In genomic region chr6:44133003-44133931, GRCh38 we compare ENCODE assay signal across 8 cellular contexts. TPM values are rescaled to one million over a fixed set of nuclear protein-coding genes. Genes with fewer than 3 reads are reported as not detected.
DNase-seq lines count a peak whose midpoint lies in the region; ATAC-seq and TF ChIP-seq lines count a peak whose summit lies in the region.

No MANE protein-coding gene starts in this region.

- H3K27ac Mint-ChIP-seq in HFFc6 (peak overlapping the region; percentile 61), osteocyte (ENCODE audit: unreplicated experiment) (peak overlapping the region; percentile 84)

- no TSS peak for BruUV-seq in A673 (replicated peaks; lab: Mats Ljungman, UMichigan)

- H3K36me3 Mint-ChIP-seq in HFFc6 (ENCODE audit: low read depth) (no peaks in the 10 kb centered on the region; the same call in 1 of the 2 replicates), osteocyte (ENCODE audit: unreplicated experiment) (peaks cover 19% of the 10 kb centered on the region)

- H3K9me3 Mint-ChIP-seq in HFFc6 (no peaks in the 10 kb centered on the region), osteocyte (ENCODE audit: unreplicated experiment) (no peaks in the 10 kb centered on the region)

- CTCF ChIA-PET in A673 (lab: Charles Lee) = interaction anchor here (0.6 kb wide), 2 partner anchors 17 to 120 kb away, joined by 3 read pairs; no protein-coding TSS in a partner anchor

- intact Hi-C loops in A673 (cut with micrococcal nuclease; ENCODE audit: unreplicated experiment) = no loop called here

- DNase-seq in A673 (ENCODE audit: low spot score) (peak; percentile 80), HFFc6 (peak; percentile 69), SK-N-MC (ENCODE audit: low read depth, low spot score) (peak; percentile 55), foreskin fibroblast (peak; percentile 48 to 85), osteocyte (ENCODE audit: extremely low spot score, unreplicated experiment) (peak; percentile 91), NAMALWA (ENCODE audit: low spot score) (no peak)

- H3K4me1 ChIP-seq in A673 (ENCODE audit: insufficient read depth, low read length, poor library complexity, severe bottlenecking) = peaks cover 40% of the 10 kb centered on the region

- TF ChIP-seq CTCF in A673 (conservative IDR thresholded peaks at IDR 0.05; ENCODE audit: low read depth, low read length) (no peak), HFFc6 (IDR thresholded peaks at IDR 0.05) (peak; percentile 37), foreskin fibroblast (IDR thresholded peaks at IDR 0.05; ENCODE audit: low read depth, low read length) (peak; percentile 14), osteocyte (IDR thresholded peaks at IDR 0.05) (no peak)

- no peaks in the 10 kb centered on the region for H3K27me3 ChIP-seq in A673 (replicated peaks; ENCODE audit: insufficient read depth, low read depth, low read length, poor library complexity)

- H3K27ac ChIP-seq in A673 (ENCODE audit: low read depth, low read length, poor library complexity, severe bottlenecking) (peak overlapping the region; percentile 75), SK-N-MC (peak overlapping the region; percentile 86)

- H3K9ac ChIP-seq in SK-N-MC (ENCODE audit: insufficient read length) = no peak overlapping the region

- H3K4me3 ChIP-seq in A673 (ENCODE audit: low read depth, low read length, poor library complexity, severe bottlenecking) (peak overlapping the region; percentile 9), SK-N-MC (peak overlapping the region; percentile 77), foreskin fibroblast (ENCODE audit: low read depth in 1 of 2, low read length in 2 of 2) (peak overlapping the region in 1 of 2 donors; percentile 23)

- H3K4me1 Mint-ChIP-seq in HFFc6 (ENCODE audit: low read depth) (peaks cover 25% of the 10 kb centered on the region), osteocyte (ENCODE audit: unreplicated experiment) (peaks cover 31% of the 10 kb centered on the region)

- POLR2A ChIA-PET in A673 (lab: Charles Lee; ENCODE audit: low non-redundant PET) = no interaction called here

- H3K36me3 ChIP-seq in A673 (ENCODE audit: insufficient read depth, low read length, poor library complexity, severe bottlenecking) = no peaks in the 10 kb centered on the region
- H3K36me3 ChIP-seq in SK-N-MC (ENCODE audit: insufficient read depth, low read length) = peaks cover 6% of the 10 kb centered on the region; the same call in 1 of the 2 replicates

- H3K4me3 Mint-ChIP-seq in HFFc6 = peak overlapping the region; percentile 60
- peak overlapping the region; percentile 46 for H3K4me3 Mint-ChIP-seq in osteocyte (ENCODE audit: unreplicated experiment)

- ATAC-seq in GM18519 (IDR thresholded peaks at IDR 0.05; ENCODE audit: low FRiP score, unreplicated experiment) (no peak), GM19351 (IDR thresholded peaks at IDR 0.05; ENCODE audit: unreplicated experiment) (no peak)

- H3K27me3 Mint-ChIP-seq in HFFc6 (ENCODE audit: insufficient read depth) = no peaks in the 10 kb centered on the region
- H3K27me3 Mint-ChIP-seq in osteocyte (ENCODE audit: unreplicated experiment) = no peaks in the 10 kb centered on the region

- H3K9me3 ChIP-seq in A673 (ENCODE audit: low read depth, low read length, poor library complexity, severe bottlenecking) (no peaks in the 10 kb centered on the region), SK-N-MC (ENCODE audit: low read depth, low read length) (no peaks in the 10 kb centered on the region)

RNA-seq across cellular contexts. Expression of gene TMEM63B, which starts 5.9 kb away (rescaled TPM):
- total RNA-seq in A673 (2021) (32.0 and 34.2 TPM in 2 replicates), osteocyte (36.1 and 36.2 TPM in 2 replicates)
- 10 to 100 TPM; 38.3 to 55.1 (median 44.7) TPM for total RNA-seq in HFFc6 (2021; fragmentation: NEBNext Ultra II Directional; extraction: Animal tissue kit (Norgen Biotek cat#: 25700))

RNA-seq across cellular contexts. Expression of gene MRPL14, which starts 6.0 kb away (rescaled TPM):
- total RNA-seq in A673 (2021) (78.8 and 80.4 TPM in 2 replicates), osteocyte (36.5 and 38.9 TPM in 2 replicates)
- 10 to 100 TPM; 50.9 to 64.2 (median 56.0) TPM for total RNA-seq in HFFc6 (2021; fragmentation: NEBNext Ultra II Directional; extraction: Animal tissue kit (Norgen Biotek cat#: 25700))

RNA-seq across cellular contexts. Expression of gene CAPN11, which starts 25.4 kb away (rescaled TPM):
- total RNA-seq in A673 (2021) = not detected in 2 replicates
- not detected for total RNA-seq in HFFc6 (2021; fragmentation: NEBNext Ultra II Directional; extraction: Animal tissue kit (Norgen Biotek cat#: 25700))
- not detected in 2 replicates for total RNA-seq in osteocyte

Comparison
In these comparisons a context has a peak if more than half of its experiments do, and no peak if none do; other contexts are left out.
1. CTCF ChIP-seq: peak in HFFc6 (single experiment) and foreskin fibroblast (single experiment); none in A673 (single experiment) and osteocyte (single experiment).